In the genomic region with DNA sequence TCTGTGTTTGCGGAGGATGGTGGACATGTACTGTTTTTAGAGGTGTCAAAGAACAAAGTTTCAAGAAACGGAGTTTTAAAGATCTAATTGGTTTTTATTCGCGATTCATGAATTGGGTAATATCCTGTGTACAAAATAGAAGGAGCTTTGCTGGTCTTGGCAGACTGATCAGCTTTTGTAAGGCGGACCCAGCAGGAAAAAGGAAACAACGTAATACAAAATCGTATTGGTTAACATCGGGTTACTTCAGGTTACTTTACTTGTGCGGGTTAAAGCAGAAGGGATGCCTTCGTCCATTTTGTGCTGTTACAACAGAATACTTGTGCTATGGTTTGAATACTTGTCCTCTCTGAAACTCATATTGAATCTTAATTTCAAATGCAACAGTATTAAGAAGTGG, we compare ENCODE assay signal across 1 cellular context.
TF ChIP-seq lines count a peak whose summit lies in the region.

No MANE protein-coding gene starts in this region.

TF ChIP-seq in endothelial cell of umbilical vein, 7 proteins besides CTCF, POLR2A, EP300 and RAD21:
- TF ChIP-seq FOS (IDR thresholded peaks at IDR 0.05; ENCODE audit: borderline replicate concordance, insufficient read depth, low read length) (no peak), GATA2 (IDR thresholded peaks at IDR 0.05; ENCODE audit: insufficient read depth, insufficient read length, low read depth, low read length) (no peak), EZH2 (IDR thresholded peaks at IDR 0.05; ENCODE audit: borderline replicate concordance, low read depth, low read length, severe bottlenecking) (no peak), MYC (IDR thresholded peaks at IDR 0.05; ENCODE audit: low read depth, low read length) (no peak), POLR2AphosphoS5 (IDR thresholded peaks at IDR 0.05; ENCODE audit: insufficient read depth, low read depth, low read length) (no peak), JUN (IDR thresholded peaks at IDR 0.05; ENCODE audit: borderline replicate concordance, insufficient read depth, insufficient read length, low read depth) (no peak), MAX (IDR thresholded peaks at IDR 0.05; ENCODE audit: insufficient read depth, insufficient read length) (no peak)
